ENCODE assay signal across 8 cellular contexts in genomic region chr7:100130608-100131453, GRCh38. TPM values are rescaled to one million over a fixed set of nuclear protein-coding genes. Genes with fewer than 3 reads are reported as not detected.
DNase-seq lines count a peak whose midpoint lies in the region; ATAC-seq and TF ChIP-seq lines count a peak whose summit lies in the region.

No MANE protein-coding gene starts in this region.

- TF ChIP-seq POLR2A in GM18505 (IDR thresholded peaks at IDR 0.05; ENCODE audit: borderline replicate concordance, extremely low read depth, insufficient read depth, insufficient read length), result no peak

- ATAC-seq in left colon, result peak; percentile 22
- ATAC-seq in GM18505 (IDR thresholded peaks at IDR 0.05; ENCODE audit: unreplicated experiment), result no peak

- intact Hi-C loops in left colon (cut with DNase I, micrococcal nuclease), result loop anchor here in 1 of 2 donors (10.0 kb wide), 1 partner anchor 136 kb away; no protein-coding TSS in a partner anchor

- peak; percentile 53 to 58 for DNase-seq in NCI-H187 (lab: John Stamatoyannopoulos, UW)
- no peak for DNase-seq in NCI-H187 treated with DMSO at 0.1 percent for 48 hours (lab: John Stamatoyannopoulos, UW)
- peak; percentile 55 for DNase-seq in NCI-H2081 treated with DMSO at 0.1 percent for 48 hours (lab: John Stamatoyannopoulos, UW)
- DNase-seq in activated CD4-positive, CD25-positive, alpha-beta regulatory T cell treated with anti-CD3 and anti-CD28 coated beads, Interleukin-2, amount 50 U/mL, for 16 hours (ENCODE audit: low read depth, low spot score), result peak; percentile 53
- DNase-seq in central memory CD4-positive, alpha-beta T cell, result peak; percentile 74
- DNase-seq in left colon, result peak; percentile 75 to 90
- DNase-seq in stimulated activated CD4-positive, alpha-beta T cell treated with anti-CD3 and anti-CD28 coated beads, Interleukin-4, amount 100 ng/mL, for 1 hour, result peak; percentile 83

RNA-seq across cellular contexts. Expression of gene MBLAC1, which starts 4.1 kb away (rescaled TPM):
- total RNA-seq in left colon, result 1 to 10 TPM; 2.7 to 3.9 TPM

RNA-seq across cellular contexts. Expression of gene CNPY4, which starts 11.4 kb away (rescaled TPM):
- 1 to 10 TPM; 7.0 to 9.8 TPM for total RNA-seq in left colon

RNA-seq across cellular contexts. Expression of gene TAF6, which starts 11.7 kb away (rescaled TPM):
- 10 to 100 TPM; 28.7 to 33.1 TPM for total RNA-seq in left colon

RNA-seq across cellular contexts. Expression of gene LAMTOR4, which starts 17.9 kb away (rescaled TPM):
- 100 to 1,000 TPM; 224 to 268 TPM for total RNA-seq in left colon

RNA-seq across cellular contexts. Expression of gene TRAPPC14, which starts 27.7 kb away (rescaled TPM):
- total RNA-seq in left colon, result 10 to 100 TPM; 54.9 to 62.1 TPM
